ENCODE assay signal across 8 cellular contexts in the genomic region with DNA sequence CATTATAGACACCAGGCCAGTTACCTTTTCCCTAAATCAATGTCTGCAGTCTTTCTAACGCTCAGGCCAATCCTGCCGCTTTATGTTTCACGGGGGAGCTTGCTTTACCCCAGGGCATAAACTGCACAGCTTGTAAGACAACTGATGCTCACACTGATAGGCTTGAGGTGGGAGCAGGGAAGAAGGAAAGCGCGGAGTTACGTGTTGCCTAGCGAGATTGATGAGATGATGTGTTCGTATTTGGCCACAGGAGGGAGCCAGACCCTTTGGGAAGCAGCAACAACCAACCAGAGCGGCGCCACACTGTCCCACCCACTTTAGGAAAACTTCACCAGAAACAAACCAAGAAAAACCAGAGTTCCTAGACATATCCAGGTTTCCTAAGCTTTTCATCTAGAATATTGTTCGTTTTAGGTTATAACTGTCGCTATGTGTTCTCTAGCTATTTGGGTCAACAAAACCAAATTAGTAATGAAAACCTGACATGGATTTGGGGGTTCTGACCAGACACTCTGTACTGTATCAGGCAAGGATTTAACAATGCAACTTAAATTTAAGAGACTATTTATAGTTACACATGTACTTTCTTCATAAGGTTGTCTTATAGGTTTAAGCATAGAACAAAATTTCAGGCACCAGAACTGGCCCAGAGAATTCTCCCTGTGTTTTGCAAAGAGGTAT. TPM values are rescaled to one million over a fixed set of nuclear protein-coding genes. Genes with fewer than 3 reads are reported as not detected.
DNase-seq lines count a peak whose midpoint lies in the region; ATAC-seq and TF ChIP-seq lines count a peak whose summit lies in the region.

No MANE protein-coding gene starts in this region.

- H3K36me3 Mint-ChIP-seq in T-helper 1 cell treated with Interleukin-12 subunit alpha and Interleukin-12 subunit beta and Interleukin-4 antibody, amounts not matched to agents 30 μg/mL and 1 μg/mL, for 36 hours (ENCODE audit: low read depth), result peaks cover 15% of the 10 kb centered on the region

- intact Hi-C loops in sigmoid colon (cut with DNase I), result loop anchor here (1.0 to 5.0 kb wide), 2 partner anchors 94 to 464 kb away; a partner anchor contains a TSS

- peak overlapping the region; percentile 79 for H3K4me3 Mint-ChIP-seq in T-helper 1 cell treated with Interleukin-12 subunit alpha and Interleukin-12 subunit beta and Interleukin-4 antibody, amounts not matched to agents 30 μg/mL and 1 μg/mL, for 36 hours

- H3K4me3 ChIP-seq in right atrium auricular region, result no peak overlapping the region
- no peak overlapping the region for H3K4me3 ChIP-seq in sigmoid colon

- H3K27me3 ChIP-seq in right atrium auricular region (no peaks in the 10 kb centered on the region), sigmoid colon (no peaks in the 10 kb centered on the region)

- H3K27ac ChIP-seq in right atrium auricular region, result no peak overlapping the region
- peak overlapping the region in 3 of 4 donors; percentile 8 to 67 (median 66) for H3K27ac ChIP-seq in sigmoid colon

- DNase-seq in NCI-H146 (lab: John Stamatoyannopoulos, UW) (peak; percentile 83), amniotic stem cell (lab: John Stamatoyannopoulos, UW) (peak; percentile 67), right atrium auricular region (ENCODE audit: low spot score) (peak; percentile 85), sigmoid colon (peak; percentile 93)

- H3K27ac Mint-ChIP-seq in T-helper 1 cell treated with Interleukin-12 subunit alpha and Interleukin-12 subunit beta and Interleukin-4 antibody, amounts not matched to agents 30 μg/mL and 1 μg/mL, for 36 hours, result peak overlapping the region; percentile 86

- no peak for TF ChIP-seq EP300 in sigmoid colon (IDR thresholded peaks at IDR 0.05)

- TF ChIP-seq POLR2A in sigmoid colon (IDR thresholded peaks at IDR 0.05), result no peak

- 3 to 6% methylated on average over 12 of the region's 12 CpGs for WGBS in sigmoid colon, 2 donors

- peaks cover 43% of the 10 kb centered on the region for H3K4me1 Mint-ChIP-seq in T-helper 1 cell treated with Interleukin-12 subunit alpha and Interleukin-12 subunit beta and Interleukin-4 antibody, amounts not matched to agents 30 μg/mL and 1 μg/mL, for 36 hours (ENCODE audit: low read depth)

- H3K4me1 ChIP-seq in right atrium auricular region, result peaks cover 0 to 3% of the 10 kb centered on the region in 2 donors
- peaks cover 0 to 48% (median 21%) of the 10 kb centered on the region in 4 donors for H3K4me1 ChIP-seq in sigmoid colon

- peaks cover 3% of the 10 kb centered on the region for H3K9me3 Mint-ChIP-seq in T-helper 1 cell treated with Interleukin-12 subunit alpha and Interleukin-12 subunit beta and Interleukin-4 antibody, amounts not matched to agents 30 μg/mL and 1 μg/mL, for 36 hours

- TF ChIP-seq CTCF in GM12874 (IDR thresholded peaks at IDR 0.05; ENCODE audit: insufficient read depth, low read depth, low read length), result peak; percentile 82
- peak; percentile 32 to 89 for TF ChIP-seq CTCF in right atrium auricular region (IDR thresholded peaks at IDR 0.05)
- TF ChIP-seq CTCF in sigmoid colon (IDR thresholded peaks at IDR 0.05), result peak; percentile 79 to 84 (median 80)

- H3K36me3 ChIP-seq in right atrium auricular region, result no peaks in the 10 kb centered on the region
- H3K36me3 ChIP-seq in sigmoid colon, result no peaks in the 10 kb centered on the region

- H3K9me3 ChIP-seq in right atrium auricular region (no peaks in the 10 kb centered on the region), sigmoid colon (no peaks in the 10 kb centered on the region)

- H3K27me3 Mint-ChIP-seq in T-helper 1 cell treated with Interleukin-12 subunit alpha and Interleukin-12 subunit beta and Interleukin-4 antibody, amounts not matched to agents 30 μg/mL and 1 μg/mL, for 36 hours (ENCODE audit: low read depth), result no peaks in the 10 kb centered on the region

- ATAC-seq in HG02678 (IDR thresholded peaks at IDR 0.05; ENCODE audit: unreplicated experiment) (peak; percentile 99), HG03097 (IDR thresholded peaks at IDR 0.05; ENCODE audit: low FRiP score, unreplicated experiment) (no peak)

RNA-seq across cellular contexts. Expression of a gene that starts 2.4 kb away (rescaled TPM):
- total RNA-seq in right atrium auricular region (not detected), sigmoid colon (under 1 TPM in 1 of 4 donors, not detected in 3; 0.36 TPM)
- under 1 TPM in 1 of 3 donors, not detected in 2; 0.22 TPM for polyA plus RNA-seq in sigmoid colon

RNA-seq across cellular contexts. Expression of a gene that starts 30.2 kb away (rescaled TPM):
- total RNA-seq in right atrium auricular region (not detected), sigmoid colon (not detected)
- polyA plus RNA-seq in sigmoid colon, result 1 to 10 TPM in 1 of 3 donors, not detected in 2; 1.2 TPM

Comparison
In these comparisons a context has a peak if more than half of its experiments do, and no peak if none do; other contexts are left out.
1. H3K27ac ChIP-seq: peak in sigmoid colon (3 of 4); none in right atrium auricular region (0 of 2).
2. Peak in every context shown above with its lines, with median percentiles within 50 percentile points of each other: CTCF ChIP-seq and DNase-seq.